Comparison of ENCODE assay signal across 11 cellular contexts in genomic region chr19:38706792-38707511, GRCh38. TPM values are rescaled to one million over a fixed set of nuclear protein-coding genes. Genes with fewer than 3 reads are reported as not detected.
DNase-seq lines count a peak whose midpoint lies in the region; ATAC-seq, FAIRE-seq and TF ChIP-seq lines count a peak whose summit lies in the region.
"Had no signal": no experiment of that assay in that cellular context is flagged by ENCODE, and none has a peak within 500 bp of the region (broad histone marks: within the 10 kb centered on the region; RNA-seq: fewer than 3 reads in every experiment).

No MANE protein-coding gene starts in this region.

- H4K20me1 ChIP-seq in endothelial cell of umbilical vein (replicated peaks; ENCODE audit: control insufficient read depth, extremely low read depth, insufficient read depth, low read length): no peaks in the 10 kb centered on the region

- H3K27ac ChIP-seq in AG04450 (ENCODE audit: low read depth, low read length) (peak overlapping the region; percentile 21), Peyer's patch (peak overlapping the region in 3 of 4 donors; percentile 26 to 66 (median 44)), endothelial cell of umbilical vein (ENCODE audit: insufficient read depth, low read depth, low read length) (peak overlapping the region; percentile 47), neutrophil (peak overlapping the region; percentile 27)

- H3K4me1 ChIP-seq in Peyer's patch (peaks cover 0 to 44% (median 2%) of the 10 kb centered on the region in 4 donors), endothelial cell of umbilical vein (ENCODE audit: control insufficient read depth, extremely low read depth, insufficient read depth, low read length) (peaks cover 30% of the 10 kb centered on the region), neutrophil (ENCODE audit: control insufficient read depth in 1 of 2, insufficient read depth in 1 of 2, low read depth in 1 of 2, low read length in 1 of 2) (no peaks in the 10 kb centered on the region)

- peaks cover 28% of the 10 kb centered on the region for H3K79me2 ChIP-seq in endothelial cell of umbilical vein (ENCODE audit: control insufficient read depth, insufficient read depth, low read length)

- CTCF ChIA-PET in AG04450 (lab: Charles Lee): interaction anchor here (0.9 kb wide), 1 partner anchor 21 kb away, joined by 5 read pairs; no protein-coding TSS in a partner anchor
- CTCF ChIA-PET in endothelial cell of umbilical vein (lab: Charles Lee): interaction anchor here (0.6 to 2.0 kb wide), 12 partner anchors 13 to 304 kb away, joined by 3 to 9 read pairs (median 4); partner anchors contain the start of genes ACTN4 and FAM98C

- peak overlapping the region; percentile 3 for H3K4me2 ChIP-seq in endothelial cell of umbilical vein (ENCODE audit: insufficient read depth, low read length)
- H3K4me2 ChIP-seq: smooth muscle cell had no signal

- peak; percentile 69 for FAIRE-seq in endothelial cell of umbilical vein (lab: Jason Lieb, UNC)

- no peaks in the 10 kb centered on the region for H3K9me1 ChIP-seq in endothelial cell of umbilical vein (replicated peaks; ENCODE audit: control insufficient read depth, extremely low read depth, insufficient read depth, low read length)

- BruUV-seq in endothelial cell of umbilical vein (replicated peaks; lab: Mats Ljungman, UMichigan): no TSS peak

- H3K4me3 ChIP-seq in AG04450 (ENCODE audit: low read depth, low read length) (no peak overlapping the region), Peyer's patch (no peak overlapping the region), endothelial cell of umbilical vein (replicated peaks in 1 of 3; ENCODE audit: insufficient read depth in 1 of 3, low read depth in 1 of 3, low read length in 3 of 3) (no peak overlapping the region), neutrophil (ENCODE audit: low read depth in 1 of 2, low read length in 1 of 2) (no peak overlapping the region)
- H3K4me3 ChIP-seq: smooth muscle cell had no signal

- dilution Hi-C loops in endothelial cell of umbilical vein (cut with MboI; ENCODE audit: extremely low pct_ligation_motif_present, low sequenced_read_pairs): no loop called here

- no peak overlapping the region for H3K9ac ChIP-seq in endothelial cell of umbilical vein (replicated peaks; ENCODE audit: extremely low read depth, insufficient read depth, low read length)

- TF ChIP-seq POLR2A in Peyer's patch (IDR thresholded peaks at IDR 0.05) (no peak), endothelial cell of umbilical vein (IDR thresholded peaks at IDR 0.05; ENCODE audit: low read depth, low read length) (no peak)

- H3K27me3 ChIP-seq in AG04450 (ENCODE audit: control insufficient read depth, insufficient read depth, low read length): no peaks in the 10 kb centered on the region
- no peaks in the 10 kb centered on the region for H3K27me3 ChIP-seq in Peyer's patch
- no peaks in the 10 kb centered on the region for H3K27me3 ChIP-seq in endothelial cell of umbilical vein (ENCODE audit: control insufficient read depth in 2 of 2, insufficient read depth in 2 of 2, low read length in 2 of 2)
- H3K27me3 ChIP-seq in neutrophil: no peaks in the 10 kb centered on the region

- POLR2A ChIA-PET in AG04450 (lab: Yijun Ruan, JAX) (interaction anchor here (0.6 kb wide), 1 partner anchor 77 kb away, joined by 4 read pairs; no protein-coding TSS in a partner anchor), endothelial cell of umbilical vein (lab: Charles Lee) (interaction anchor here (2.1 kb wide), 1 partner anchor 59 kb away, joined by 10 read pairs; the partner anchor contains the start of gene ACTN4)

- H3K9me3 ChIP-seq in AG04450 (ENCODE audit: control insufficient read depth, insufficient read depth, low read length) (no peaks in the 10 kb centered on the region; the same call in 1 of the 2 replicates), Peyer's patch (no peaks in the 10 kb centered on the region), endothelial cell of umbilical vein (replicated peaks; ENCODE audit: control insufficient read depth, insufficient read depth, low read length) (no peaks in the 10 kb centered on the region), neutrophil (no peaks in the 10 kb centered on the region)

- TF ChIP-seq CTCF in AG04450 (IDR thresholded peaks at IDR 0.05; ENCODE audit: low read depth, low read length) (no peak), Peyer's patch (IDR thresholded peaks at IDR 0.05) (no peak), endothelial cell of umbilical vein (IDR thresholded peaks at IDR 0.05; ENCODE audit: extremely low read depth in 1 of 2, insufficient read depth in 1 of 2, low read depth in 1 of 2, low read length in 2 of 2) (no peak), neutrophil (IDR thresholded peaks at IDR 0.05) (no peak)

- H2AFZ ChIP-seq in endothelial cell of umbilical vein (ENCODE audit: low read depth, low read length): no peak overlapping the region

- intact Hi-C loops in endothelial cell of umbilical vein (cut with micrococcal nuclease) (loop anchor here (1.0 to 10.0 kb wide), 7 partner anchors 14 to 302 kb away; partner anchors contain the start of gene FAM98C), sciatic nerve (cut with DNase I) (no loop called here)

- H3K36me3 ChIP-seq in Peyer's patch (peaks cover 0 to 100% (median 0%) of the 10 kb centered on the region in 3 donors), endothelial cell of umbilical vein (ENCODE audit: control insufficient read depth in 2 of 2, extremely low read depth in 1 of 2, insufficient read depth in 2 of 2, low read length in 2 of 2) (peaks cover 26 to 76% of the 10 kb centered on the region in 2 experiments), neutrophil (peaks cover 100% of the 10 kb centered on the region)

- DNase-seq in AG04450 (ENCODE audit: low read depth, low spot score) (no peak), Peyer's patch (no peak), endothelial cell of umbilical vein (ENCODE audit: low read depth, low spot score) (peak; percentile 46), sciatic nerve (ENCODE audit: low spot score) (no peak)
- DNase-seq: activated CD4-positive, alpha-beta T cell treated with anti-CD3 and anti-CD28 coated beads for 36 hours had no signal

- no peak for ATAC-seq in GM21381 (IDR thresholded peaks at IDR 0.05; ENCODE audit: unreplicated experiment)
- ATAC-seq in HG02981 (IDR thresholded peaks at IDR 0.05; ENCODE audit: unreplicated experiment): no peak
- ATAC-seq in sciatic nerve: no peak
- ATAC-seq in GM21360 (IDR thresholded peaks at IDR 0.05; ENCODE audit: unreplicated experiment): no peak
- ATAC-seq: activated CD4-positive, alpha-beta T cell treated with anti-CD3 and anti-CD28 coated beads for 36 hours had no signal

TF ChIP-seq in endothelial cell of umbilical vein, 7 proteins besides CTCF, POLR2A, EP300 and RAD21:
- TF ChIP-seq MYC (IDR thresholded peaks at IDR 0.05; ENCODE audit: low read depth, low read length) (no peak), FOS (IDR thresholded peaks at IDR 0.05; ENCODE audit: borderline replicate concordance, insufficient read depth, low read length) (no peak)

RNA-seq across cellular contexts. Expression of gene CAPN12, which starts 37.3 kb away (rescaled TPM):
- 0.66 and 0.69 TPM in 2 replicates for polyA plus RNA-seq in AG04450 (2011; rRNA removed)
- polyA minus RNA-seq in AG04450 (2011; rRNA and poly(A)+ RNA removed): not detected in 2 replicates
- 10 to 100 TPM in 1 of 4 donors, 1 to 10 TPM in 3; 5.8 to 56.8 (median 6.4) TPM for total RNA-seq in Peyer's patch
- total RNA-seq in endothelial cell of umbilical vein: not detected in 2 replicates
- polyA plus RNA-seq in endothelial cell of umbilical vein: 0.35 and 0.45 TPM in 2 replicates
- polyA plus RNA-seq in endothelial cell of umbilical vein (2011; cell fraction: cytosol; rRNA removed): 0.18 and 0.23 TPM in 2 replicates
- polyA plus RNA-seq in endothelial cell of umbilical vein (2011; cell fraction: nucleus; rRNA removed): 1.5 and 5.0 TPM in 2 replicates
- 0.11 and 0.65 TPM in 2 replicates for polyA plus RNA-seq in endothelial cell of umbilical vein (2012)
- polyA minus RNA-seq in endothelial cell of umbilical vein: 0.19 and 0.32 TPM in 2 replicates
- polyA minus RNA-seq in endothelial cell of umbilical vein (2011; cell fraction: cytosol; rRNA and poly(A)+ RNA removed): not detected
- polyA minus RNA-seq in endothelial cell of umbilical vein (2011; cell fraction: nucleus; rRNA and poly(A)+ RNA removed): not detected in 2 replicates
- total RNA-seq in sciatic nerve: 5.6 TPM
- total RNA-seq: RPMI7951 had no signal

RNA-seq across cellular contexts. Expression of gene ACTN4, which starts 59.5 kb away (rescaled TPM):
- polyA plus RNA-seq in AG04450 (2011; rRNA removed): 300 and 359 TPM in 2 replicates
- 243 and 327 TPM in 2 replicates for polyA minus RNA-seq in AG04450 (2011; rRNA and poly(A)+ RNA removed)
- total RNA-seq in Peyer's patch: 1,000 to 10,000 TPM in 1 of 4 donors, 100 to 1,000 TPM in 3; 360 to 1,049 (median 814) TPM
- 693 and 748 TPM in 2 replicates for total RNA-seq in endothelial cell of umbilical vein
- polyA plus RNA-seq in endothelial cell of umbilical vein: 313 and 329 TPM in 2 replicates
- polyA plus RNA-seq in endothelial cell of umbilical vein (2011; cell fraction: cytosol; rRNA removed): 293 and 306 TPM in 2 replicates
- polyA plus RNA-seq in endothelial cell of umbilical vein (2011; cell fraction: nucleus; rRNA removed): 829 and 939 TPM in 2 replicates
- 615 and 712 TPM in 2 replicates for polyA plus RNA-seq in endothelial cell of umbilical vein (2012)
- 461 and 482 TPM in 2 replicates for polyA minus RNA-seq in endothelial cell of umbilical vein
- 78.8 TPM for polyA minus RNA-seq in endothelial cell of umbilical vein (2011; cell fraction: cytosol; rRNA and poly(A)+ RNA removed)
- 238 and 273 TPM in 2 replicates for polyA minus RNA-seq in endothelial cell of umbilical vein (2011; cell fraction: nucleus; rRNA and poly(A)+ RNA removed)
- 597 TPM for total RNA-seq in sciatic nerve
